In genomic region chr9:35001803-35002502, GRCh38 we compare ENCODE assay signal across 12 cellular contexts. TPM values are rescaled to one million over a fixed set of nuclear protein-coding genes. Genes with fewer than 3 reads are reported as not detected.
DNase-seq lines count a peak whose midpoint lies in the region; ATAC-seq and TF ChIP-seq lines count a peak whose summit lies in the region.
"Had no signal": no experiment of that assay in that cellular context is flagged by ENCODE, and none has a peak within 500 bp of the region (broad histone marks: within the 10 kb centered on the region; RNA-seq: fewer than 3 reads in every experiment).

No MANE protein-coding gene starts in this region.

- H3K4me1 Mint-ChIP-seq in activated T-cell treated with anti-CD3 and anti-CD28 coated beads, Interleukin-2, amount 50 U/mL, for 24 hours (ENCODE audit: low read depth) = peaks cover 35% of the 10 kb centered on the region
- peaks cover 70% of the 10 kb centered on the region for H3K4me1 Mint-ChIP-seq in endodermal cell
- H3K4me1 Mint-ChIP-seq in stimulated activated naive CD8-positive, alpha-beta T cell treated with anti-CD3 and anti-CD28 coated beads, Interleukin-15, Interleukin-2, amounts not matched to agents 100 ng/mL and 50 ng/mL, for 24 hours (ENCODE audit: low read depth) = peaks cover 41% of the 10 kb centered on the region

- peaks cover 28% of the 10 kb centered on the region for H3K4me1 ChIP-seq in endodermal cell (ENCODE audit: control insufficient read depth, insufficient read depth, low read length)
- H3K4me1 ChIP-seq: BLaER1 treated with 17β-estradiol and CSF1 and Interleukin-3, amounts not matched to agents 10 nM and 100 nM had no signal

- peaks cover 9% of the 10 kb centered on the region for H3K36me3 Mint-ChIP-seq in activated T-cell treated with anti-CD3 and anti-CD28 coated beads, Interleukin-2, amount 50 U/mL, for 24 hours (ENCODE audit: low read depth)
- H3K36me3 Mint-ChIP-seq in endodermal cell (ENCODE audit: low read depth) = peaks cover 12% of the 10 kb centered on the region
- peaks cover 4% of the 10 kb centered on the region for H3K36me3 Mint-ChIP-seq in stimulated activated naive CD8-positive, alpha-beta T cell treated with anti-CD3 and anti-CD28 coated beads, Interleukin-15, Interleukin-2, amounts not matched to agents 100 ng/mL and 50 ng/mL, for 24 hours (ENCODE audit: low read depth)

- H3K9me3 ChIP-seq in endodermal cell (ENCODE audit: control insufficient read depth, low read length) = peaks cover 1% of the 10 kb centered on the region
- H3K9me3 ChIP-seq: BLaER1 treated with 17β-estradiol and CSF1 and Interleukin-3, amounts not matched to agents 10 nM and 100 nM had no signal

- no peak overlapping the region for H3K4me3 ChIP-seq in endodermal cell (ENCODE audit: low read length)
- H3K4me3 ChIP-seq: BLaER1 treated with 17β-estradiol and CSF1 and Interleukin-3, amounts not matched to agents 10 nM and 100 nM; coronary artery had no signal

- H3K27me3 Mint-ChIP-seq in activated T-cell treated with anti-CD3 and anti-CD28 coated beads, Interleukin-2, amount 50 U/mL, for 24 hours = no peaks in the 10 kb centered on the region
- H3K27me3 Mint-ChIP-seq in endodermal cell (ENCODE audit: insufficient read depth) = no peaks in the 10 kb centered on the region
- H3K27me3 Mint-ChIP-seq in stimulated activated naive CD8-positive, alpha-beta T cell treated with anti-CD3 and anti-CD28 coated beads, Interleukin-15, Interleukin-2, amounts not matched to agents 100 ng/mL and 50 ng/mL, for 24 hours = no peaks in the 10 kb centered on the region

- ATAC-seq in HG03432 (IDR thresholded peaks at IDR 0.05; ENCODE audit: unreplicated experiment) = peak; percentile 50

- peaks cover 10% of the 10 kb centered on the region for H3K36me3 ChIP-seq in endodermal cell (ENCODE audit: control insufficient read depth, insufficient read depth, low read length)

- no peak for TF ChIP-seq CTCF in endodermal cell (conservative IDR thresholded peaks at IDR 0.05)

- H3K9ac ChIP-seq in endodermal cell (ENCODE audit: extremely low read depth, low read length, poor library complexity, severe bottlenecking) = no peak overlapping the region
- H3K9ac ChIP-seq: BLaER1 treated with 17β-estradiol and CSF1 and Interleukin-3, amounts not matched to agents 10 nM and 100 nM had no signal

- in situ Hi-C loops in G401 (cut with HindIII; ENCODE audit: low sequenced_read_pairs) = no loop called here

- WGBS in endodermal cell (ENCODE audit: insufficient coverage in 1 of 2, insufficient read length in 1 of 2), 2 experiments = 85 to 92% methylated on average over 2 of the region's 2 CpGs

- H3K4me3 Mint-ChIP-seq in activated T-cell treated with anti-CD3 and anti-CD28 coated beads, Interleukin-2, amount 50 U/mL, for 24 hours = no peak overlapping the region
- H3K4me3 Mint-ChIP-seq in endodermal cell = no peak overlapping the region
- no peak overlapping the region for H3K4me3 Mint-ChIP-seq in stimulated activated naive CD8-positive, alpha-beta T cell treated with anti-CD3 and anti-CD28 coated beads, Interleukin-15, Interleukin-2, amounts not matched to agents 100 ng/mL and 50 ng/mL, for 24 hours

- no peaks in the 10 kb centered on the region for H3K9me3 Mint-ChIP-seq in activated T-cell treated with anti-CD3 and anti-CD28 coated beads, Interleukin-2, amount 50 U/mL, for 24 hours
- peaks cover 4% of the 10 kb centered on the region for H3K9me3 Mint-ChIP-seq in endodermal cell
- H3K9me3 Mint-ChIP-seq in stimulated activated naive CD8-positive, alpha-beta T cell treated with anti-CD3 and anti-CD28 coated beads, Interleukin-15, Interleukin-2, amounts not matched to agents 100 ng/mL and 50 ng/mL, for 24 hours = no peaks in the 10 kb centered on the region

- no peaks in the 10 kb centered on the region for H3K27me3 ChIP-seq in endodermal cell (ENCODE audit: control insufficient read depth, insufficient read depth, low read length, poor library complexity, severe bottlenecking)
- H3K27me3 ChIP-seq: BLaER1 treated with 17β-estradiol and CSF1 and Interleukin-3, amounts not matched to agents 10 nM and 100 nM had no signal

- DNase-seq in activated T-cell treated with anti-CD3 and anti-CD28 coated beads, Interleukin-2, amount 50 U/mL, for 24 hours = peak; percentile 43
- no peak for DNase-seq in activated T-cell treated with anti-CD3 and anti-CD28 coated beads, Interleukin-2, amount 50 U/mL, for 1 hour
- DNase-seq in endodermal cell (no peak), caudate nucleus (lab: John Stamatoyannopoulos, UW) (no peak), G401 (ENCODE audit: low spot score) (no peak), NOMO-1 (lab: John Stamatoyannopoulos, UW; ENCODE audit: unreplicated experiment in 2 of 2) (no peak)
- DNase-seq: SW 1271 had no signal

- H3K27ac ChIP-seq in endodermal cell (ENCODE audit: low read depth, low read length) (no peak overlapping the region), caudate nucleus (ENCODE audit: low read depth, low read length) (no peak overlapping the region)
- H3K27ac ChIP-seq: BLaER1 treated with 17β-estradiol and CSF1 and Interleukin-3, amounts not matched to agents 10 nM and 100 nM had no signal

- peak overlapping the region; percentile 82 for H3K27ac Mint-ChIP-seq in activated T-cell treated with anti-CD3 and anti-CD28 coated beads, Interleukin-2, amount 50 U/mL, for 24 hours
- H3K27ac Mint-ChIP-seq in endodermal cell = peak overlapping the region; percentile 92
- peak overlapping the region; percentile 56 for H3K27ac Mint-ChIP-seq in stimulated activated naive CD8-positive, alpha-beta T cell treated with anti-CD3 and anti-CD28 coated beads, Interleukin-15, Interleukin-2, amounts not matched to agents 100 ng/mL and 50 ng/mL, for 24 hours

RNA-seq across cellular contexts. Expression of gene DNAJB5, which starts 12.4 kb away (rescaled TPM):
- 10 to 100 TPM; 19.8 to 40.1 TPM for total RNA-seq in endodermal cell
- 48.8 TPM for polyA plus RNA-seq in endodermal cell (2013, experiment 1 of 2)
- polyA plus RNA-seq in endodermal cell (2013, experiment 2 of 2) = 49.6 TPM
- total RNA-seq in G401 (2014; rRNA removed; shearing (Covaris generic)) = 21.1 and 24.2 TPM in 2 replicates

RNA-seq across cellular contexts. Expression of gene PHF24, which starts 43.9 kb away (rescaled TPM):
- 1 to 10 TPM; 1.9 to 2.7 TPM for total RNA-seq in endodermal cell
- 1.0 TPM for polyA plus RNA-seq in endodermal cell (2013, experiment 1 of 2)
- polyA plus RNA-seq in endodermal cell (2013, experiment 2 of 2) = 0.66 TPM
- not detected in 2 replicates for total RNA-seq in G401 (2014; rRNA removed; shearing (Covaris generic))
- total RNA-seq: NCI-H460 had no signal
